ENCODE assay signal across 29 cellular contexts in the genomic region with DNA sequence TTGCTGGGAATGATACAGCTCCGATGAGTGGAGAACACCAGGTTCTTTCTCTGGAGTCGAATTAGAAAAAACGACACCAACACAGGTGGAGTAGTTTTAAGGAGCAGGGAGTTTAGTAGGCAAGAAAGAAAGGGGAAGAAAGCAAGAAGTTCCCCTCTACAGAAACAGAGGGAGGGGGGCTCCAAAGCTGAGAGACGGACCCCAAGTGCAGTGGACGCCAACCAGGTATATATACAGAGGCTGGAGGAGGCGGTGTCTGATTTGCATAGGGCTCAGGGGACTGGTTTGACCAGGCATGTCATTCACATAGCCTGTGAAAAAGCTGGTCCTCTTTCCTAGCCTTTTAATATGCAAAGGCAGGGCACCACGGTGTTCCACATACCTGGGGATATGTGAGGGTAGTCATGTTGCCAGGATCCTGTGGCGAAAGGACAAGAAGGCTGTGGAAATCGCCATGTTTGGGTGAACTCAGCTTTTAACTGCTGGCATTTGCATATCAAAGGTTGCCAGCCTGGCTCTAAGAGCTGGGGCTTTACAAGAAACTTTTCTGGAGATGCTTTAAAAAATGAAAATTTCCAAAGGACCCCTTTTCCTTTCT.
DNase-seq lines count a peak whose midpoint lies in the region; ATAC-seq and TF ChIP-seq lines count a peak whose summit lies in the region.
"Had no signal": no experiment of that assay in that cellular context is flagged by ENCODE, and none has a peak within 500 bp of the region (broad histone marks: within the 10 kb centered on the region; RNA-seq: fewer than 3 reads in every experiment).

No MANE protein-coding gene starts in this region.

- intact Hi-C loops in Right ventricle myocardium superior (cut with DNase I) (no loop called here), OCI-LY7 (cut with micrococcal nuclease; ENCODE audit: unreplicated experiment) (no loop called here)

- H3K4me1 ChIP-seq in HUES48 (ENCODE audit: control insufficient read depth, insufficient read depth, low read length) (peaks cover 29% of the 10 kb centered on the region), iPS-20b (ENCODE audit: insufficient read depth, low read length) (peaks cover 30% of the 10 kb centered on the region; the same call in 1 of the 2 replicates), neuron (ENCODE audit: insufficient read depth, low read length) (peaks cover 21% of the 10 kb centered on the region), OCI-LY7 (ENCODE audit: insufficient read depth, low read length, poor library complexity, severe bottlenecking) (no peaks in the 10 kb centered on the region)
- H3K4me1 ChIP-seq: colonic mucosa had no signal

- no peaks in the 10 kb centered on the region for H4K20me1 ChIP-seq in OCI-LY7 (ENCODE audit: insufficient read depth, low read length)

- TF ChIP-seq CTCF in brain (conservative IDR thresholded peaks at IDR 0.05) (no peak), OCI-LY7 (conservative IDR thresholded peaks at IDR 0.05; ENCODE audit: low read length) (no peak)

- H3K36me3 Mint-ChIP-seq in brain: no peaks in the 10 kb centered on the region
- H3K36me3 Mint-ChIP-seq: activated naive CD8-positive, alpha-beta T cell had no signal

- H3K4me1 Mint-ChIP-seq in brain: peaks cover 18% of the 10 kb centered on the region
- H3K4me1 Mint-ChIP-seq: activated CD4-positive, alpha-beta T cell treated with anti-CD3 and anti-CD28 coated beads, Interleukin-2, amount 10 ng/mL, durations not matched to agents 7 days and 5 days had no signal

- H3K4me3 Mint-ChIP-seq in brain: peak overlapping the region in 3 of 5 experiments; percentile 3 to 23 (median 13)
- H3K4me3 Mint-ChIP-seq: activated CD4-positive, alpha-beta T cell treated with anti-CD3 and anti-CD28 coated beads, Interleukin-2, amount 10 ng/mL, durations not matched to agents 7 days and 5 days; activated naive CD8-positive, alpha-beta T cell; CD4-positive, alpha-beta T cell had no signal

- POLR2A ChIA-PET in OCI-LY7 (lab: Charles Lee): interaction anchor here (1.8 kb wide), 1 partner anchor 9 kb away, joined by 5 read pairs; no protein-coding TSS in a partner anchor

- H3K4me3 ChIP-seq in HUES48 (ENCODE audit: low read depth, low read length) (peak overlapping the region; percentile 37), iPS-20b (ENCODE audit: low read length) (peak overlapping the region; percentile 31; the same call in 1 of the 2 replicates), neuron (ENCODE audit: low read length) (peak overlapping the region; percentile 1), OCI-LY7 (ENCODE audit: low read depth, low read length, poor library complexity, severe bottlenecking) (no peak overlapping the region)
- H3K4me3 ChIP-seq: colonic mucosa, SJCRH30, tibial artery had no signal

- H3K36me3 ChIP-seq in HUES48 (ENCODE audit: control insufficient read depth, insufficient read depth, low read length) (no peaks in the 10 kb centered on the region), iPS-20b (ENCODE audit: insufficient read depth, low read depth, low read length) (peaks cover 3% of the 10 kb centered on the region; the same call in 1 of the 2 replicates), neuron (ENCODE audit: insufficient read depth, low read length) (no peaks in the 10 kb centered on the region), OCI-LY7 (ENCODE audit: insufficient read depth, low read length) (no peaks in the 10 kb centered on the region)
- H3K36me3 ChIP-seq: colonic mucosa, SJCRH30, tibial artery had no signal

- no peak overlapping the region for H3K4me2 ChIP-seq in OCI-LY7 (ENCODE audit: low read length)

- H2AFZ ChIP-seq in neuron (ENCODE audit: low read depth, low read length) (peak overlapping the region; percentile 48), OCI-LY7 (ENCODE audit: low read length) (no peak overlapping the region)

- peak overlapping the region; percentile 88 for H3K27ac ChIP-seq in HUES48 (ENCODE audit: low read depth, low read length)
- peak overlapping the region; percentile 76 for H3K27ac ChIP-seq in iPS-20b (ENCODE audit: low read length)
- no peak overlapping the region for H3K27ac ChIP-seq in OCI-LY7 (ENCODE audit: low read depth, low read length, poor library complexity, severe bottlenecking)
- H3K27ac ChIP-seq: colonic mucosa, SJCRH30, tibial artery, VCaP had no signal

- CTCF ChIA-PET in OCI-LY7 (lab: Charles Lee; ENCODE audit: unreplicated experiment): no interaction called here

- no peak for ATAC-seq in Right ventricle myocardium superior (ENCODE audit: poor library complexity)
- ATAC-seq: left colon, sciatic nerve had no signal

- H3K79me2 ChIP-seq in OCI-LY7 (ENCODE audit: insufficient read depth, low read depth, low read length): no peaks in the 10 kb centered on the region

- no peak for DNase-seq in activated CD4-positive, alpha-beta T cell treated with anti-CD3 and anti-CD28 coated beads for 4 hours
- DNase-seq in Right ventricle myocardium superior (no peak), putamen (ENCODE audit: low spot score) (no peak), OCI-LY7 (ENCODE audit: low spot score) (no peak)
- DNase-seq: activated CD4-positive, alpha-beta T cell treated with anti-CD3 and anti-CD28 coated beads, Interleukin-2, amount 10 ng/mL, durations not matched to agents 7 days and 5 days; activated effector memory CD4-positive, alpha-beta T cell treated with anti-CD3 and anti-CD28 coated beads, Interleukin-2, amount 50 U/mL, for 16 hours; CD4-positive, alpha-beta T cell; colonic mucosa; effector CD8-positive, alpha-beta T cell; EL; erythroblast; left colon; mammary epithelial cell; NCI-H2107; NCI-H345; NCI-H774; SJCRH30; stimulated activated CD4-positive, alpha-beta T cell treated with anti-CD3 and anti-CD28 coated beads, Interleukin-12 subunit alpha, Interleukin-12 subunit beta, amount 100 ng/mL, for 4 hours; stimulated activated CD4-positive, alpha-beta T cell treated with anti-CD3 and anti-CD28 coated beads, Interleukin-4, amount 100 ng/mL, for 24 hours; T1000; tibial artery had no signal

- H3K9ac ChIP-seq in HUES48 (ENCODE audit: low read depth, low read length) (no peak overlapping the region), iPS-20b (ENCODE audit: low read depth, low read length) (no peak overlapping the region)

- H3K9me3 Mint-ChIP-seq in brain: no peaks in the 10 kb centered on the region

- H3K9me2 ChIP-seq in OCI-LY7 (ENCODE audit: insufficient read depth, low read length): no peaks in the 10 kb centered on the region

- BruUV-seq in OCI-LY7 (replicated peaks; lab: Mats Ljungman, UMichigan): no TSS peak

- H3K9me3 ChIP-seq in HUES48 (ENCODE audit: control insufficient read depth, insufficient read depth, low read length) (peaks cover 16% of the 10 kb centered on the region), iPS-20b (ENCODE audit: insufficient read depth, low read depth, low read length) (peaks cover 16% of the 10 kb centered on the region; the same call in 1 of the 2 replicates), neuron (ENCODE audit: low read length) (no peaks in the 10 kb centered on the region), OCI-LY7 (ENCODE audit: low read length) (no peaks in the 10 kb centered on the region)
- H3K9me3 ChIP-seq: colonic mucosa, SJCRH30, tibial artery had no signal

- H3K27ac Mint-ChIP-seq in brain: no peak overlapping the region
- H3K27ac Mint-ChIP-seq: activated CD4-positive, alpha-beta T cell treated with anti-CD3 and anti-CD28 coated beads, Interleukin-2, amount 10 ng/mL, durations not matched to agents 7 days and 5 days; activated naive CD8-positive, alpha-beta T cell; CD4-positive, alpha-beta T cell; progenitor cell of endocrine pancreas had no signal

- no peaks in the 10 kb centered on the region for H3K27me3 ChIP-seq in HUES48 (ENCODE audit: control insufficient read depth, insufficient read depth, low read length)
- H3K27me3 ChIP-seq in iPS-20b (ENCODE audit: insufficient read depth, low read length): no peaks in the 10 kb centered on the region
- H3K27me3 ChIP-seq in neuron (ENCODE audit: insufficient read depth, low read length): no peaks in the 10 kb centered on the region
- H3K27me3 ChIP-seq: colonic mucosa, SJCRH30, tibial artery had no signal

- no peaks in the 10 kb centered on the region for H3K27me3 Mint-ChIP-seq in brain
- H3K27me3 Mint-ChIP-seq: activated CD4-positive, alpha-beta T cell treated with anti-CD3 and anti-CD28 coated beads, Interleukin-2, amount 10 ng/mL, durations not matched to agents 7 days and 5 days; activated naive CD8-positive, alpha-beta T cell; CD4-positive, alpha-beta T cell; progenitor cell of endocrine pancreas had no signal
